23 cellular contexts compared by ENCODE assay signal in genomic region chr4:175017751-175018150, GRCh38.
"Had no signal": no experiment of that assay in that cellular context is flagged by ENCODE, and none has a peak within 500 bp of the region (broad histone marks: within the 10 kb centered on the region; RNA-seq: fewer than 3 reads in every experiment).

No MANE protein-coding gene starts in this region.

- H3K4me3 ChIP-seq: colonic mucosa, esophagus squamous epithelium, gastrocnemius medialis, heart left ventricle, hepatocyte, left lung, lower lobe of right lung had no signal

- H3K9me3 ChIP-seq: colonic mucosa, gastrocnemius medialis, heart left ventricle, lower lobe of right lung had no signal

- H3K4me1 ChIP-seq: colonic mucosa, esophagus squamous epithelium, gastrocnemius medialis, heart left ventricle, left lung, lower lobe of right lung had no signal

- H3K27me3 ChIP-seq: colonic mucosa, esophagus squamous epithelium, gastrocnemius medialis, heart left ventricle, hepatocyte, left lung had no signal

- H3K27ac ChIP-seq: colonic mucosa, epithelial cell of prostate, esophagus squamous epithelium, gastrocnemius medialis, heart left ventricle, hepatocyte, left lung, lower lobe of right lung had no signal

- ATAC-seq: effector memory CD8-positive, alpha-beta T cell; esophagus mucosa; gastrocnemius medialis; heart left ventricle; left cardiac atrium; left lung; left ventricle myocardium superior; lower lobe of right lung; naive thymus-derived CD4-positive, alpha-beta T cell had no signal

- H3K36me3 ChIP-seq: colonic mucosa, esophagus squamous epithelium, gastrocnemius medialis, heart left ventricle, left lung, lower lobe of right lung had no signal

- DNase-seq: colonic mucosa; cortex of kidney; effector CD8-positive, alpha-beta T cell; effector memory CD8-positive, alpha-beta T cell; endodermal cell; erythroblast; esophagus squamous epithelium; foreskin fibroblast; foreskin melanocyte; gastrocnemius medialis; heart left ventricle; hypothalamus; immature natural killer cell; left cardiac atrium; left lung; left ventricle myocardium superior; lower lobe of right lung; mesendoderm; midbrain; naive thymus-derived CD4-positive, alpha-beta T cell had no signal
